In genomic region chr17:60481604-60482003, GRCh38 we compare ENCODE assay signal across 24 cellular contexts. TPM values are rescaled to one million over a fixed set of nuclear protein-coding genes. Genes with fewer than 3 reads are reported as not detected.
DNase-seq lines count a peak whose midpoint lies in the region; ATAC-seq and TF ChIP-seq lines count a peak whose summit lies in the region.
"Had no signal": no experiment of that assay in that cellular context is flagged by ENCODE, and none has a peak within 500 bp of the region (broad histone marks: within the 10 kb centered on the region; RNA-seq: fewer than 3 reads in every experiment).

No MANE protein-coding gene starts in this region.

- DNase-seq in Ammon's horn (ENCODE audit: low spot score): peak; percentile 75
- DNase-seq in putamen (ENCODE audit: low spot score): peak; percentile 83
- DNase-seq in stimulated activated naive CD8-positive, alpha-beta T cell treated with anti-CD3 and anti-CD28 coated beads, Interleukin-15, amount 100 ng/mL, for 72 hours: no peak
- no peak for DNase-seq in activated CD8-positive, alpha-beta T cell treated with anti-CD3 and anti-CD28 coated beads for 36 hours
- no peak for DNase-seq in HFFc6
- DNase-seq in activated CD4-positive, alpha-beta T cell treated with anti-CD3 and anti-CD28 coated beads, Interleukin-2, amount 50 U/mL, for 48 hours: no peak
- DNase-seq: Calu3; CD8-positive, alpha-beta T cell; DMS153; H9; Karpas-422; MV-4-11; NCI-H1105 treated with DMSO at 0.1 percent for 48 hours; NCI-H1694 treated with DMSO at 0.1 percent for 48 hours; NCI-H2081 treated with DMSO at 0.1 percent for 48 hours; NCI-H2171 treated with DMSO at 0.1 percent for 48 hours; NCI-H524 treated with DMSO at 0.1 percent for 48 hours; NCI-H82 had no signal

- intact Hi-C loops in activated CD8-positive, alpha-beta T cell treated with anti-CD3 and anti-CD28 coated beads for 36 hours (cut with micrococcal nuclease): no loop called here

- CTCF ChIA-PET in activated CD8-positive, alpha-beta T cell treated with anti-CD3 and anti-CD28 coated beads for 36 hours (lab: Charles Lee): no interaction called here

- TF ChIP-seq CTCF in activated CD8-positive, alpha-beta T cell treated with anti-CD3 and anti-CD28 coated beads for 36 hours (IDR thresholded peaks at IDR 0.05): no peak
- no peak for TF ChIP-seq CTCF in HFFc6 (IDR thresholded peaks at IDR 0.05)

- no peak overlapping the region for H3K27ac Mint-ChIP-seq in stimulated activated naive CD8-positive, alpha-beta T cell treated with anti-CD3 and anti-CD28 coated beads, Interleukin-15, amount 100 ng/mL, for 72 hours
- H3K27ac Mint-ChIP-seq in activated CD8-positive, alpha-beta T cell treated with anti-CD3 and anti-CD28 coated beads for 36 hours: no peak overlapping the region
- no peak overlapping the region for H3K27ac Mint-ChIP-seq in HFFc6
- H3K27ac Mint-ChIP-seq: CD8-positive, alpha-beta T cell had no signal

- H3K36me3 Mint-ChIP-seq in activated CD8-positive, alpha-beta T cell treated with anti-CD3 and anti-CD28 coated beads for 36 hours (ENCODE audit: low read depth): peaks cover 15% of the 10 kb centered on the region
- peaks cover 46% of the 10 kb centered on the region for H3K36me3 Mint-ChIP-seq in HFFc6 (ENCODE audit: low read depth)

- ATAC-seq in stimulated activated naive CD8-positive, alpha-beta T cell treated with anti-CD3 and anti-CD28 coated beads, Interleukin-15, amount 100 ng/mL, for 72 hours: no peak
- ATAC-seq in activated CD8-positive, alpha-beta T cell treated with anti-CD3 and anti-CD28 coated beads for 36 hours: no peak
- ATAC-seq: CD8-positive, alpha-beta T cell; Panc1 had no signal

- peaks cover 13 to 18% of the 10 kb centered on the region in 2 donors for H3K9me3 Mint-ChIP-seq in stimulated activated naive CD8-positive, alpha-beta T cell treated with anti-CD3 and anti-CD28 coated beads, Interleukin-15, amount 100 ng/mL, for 72 hours
- peaks cover 5% of the 10 kb centered on the region for H3K9me3 Mint-ChIP-seq in activated CD8-positive, alpha-beta T cell treated with anti-CD3 and anti-CD28 coated beads for 36 hours
- peaks cover 26% of the 10 kb centered on the region for H3K9me3 Mint-ChIP-seq in HFFc6
- H3K9me3 Mint-ChIP-seq: CD8-positive, alpha-beta T cell had no signal

- H3K4me1 Mint-ChIP-seq in stimulated activated naive CD8-positive, alpha-beta T cell treated with anti-CD3 and anti-CD28 coated beads, Interleukin-15, amount 100 ng/mL, for 72 hours: no peaks in the 10 kb centered on the region
- H3K4me1 Mint-ChIP-seq in activated CD8-positive, alpha-beta T cell treated with anti-CD3 and anti-CD28 coated beads for 36 hours (ENCODE audit: low read depth): no peaks in the 10 kb centered on the region
- no peaks in the 10 kb centered on the region; the same call in 1 of the 2 replicates for H3K4me1 Mint-ChIP-seq in HFFc6 (ENCODE audit: low read depth)
- H3K4me1 Mint-ChIP-seq: H9 had no signal

- POLR2A ChIA-PET in activated CD8-positive, alpha-beta T cell treated with anti-CD3 and anti-CD28 coated beads for 36 hours (lab: Charles Lee): no interaction called here

- H3K27me3 ChIP-seq in layer of hippocampus (ENCODE audit: control insufficient read depth, insufficient read depth, low read length): no peaks in the 10 kb centered on the region

- H3K4me3 Mint-ChIP-seq in stimulated activated naive CD8-positive, alpha-beta T cell treated with anti-CD3 and anti-CD28 coated beads, Interleukin-15, amount 100 ng/mL, for 72 hours: no peak overlapping the region
- H3K4me3 Mint-ChIP-seq in activated CD8-positive, alpha-beta T cell treated with anti-CD3 and anti-CD28 coated beads for 36 hours: no peak overlapping the region
- no peak overlapping the region for H3K4me3 Mint-ChIP-seq in HFFc6
- H3K4me3 Mint-ChIP-seq: CD8-positive, alpha-beta T cell; H9 had no signal

- no peaks in the 10 kb centered on the region for H3K27me3 Mint-ChIP-seq in stimulated activated naive CD8-positive, alpha-beta T cell treated with anti-CD3 and anti-CD28 coated beads, Interleukin-15, amount 100 ng/mL, for 72 hours
- no peaks in the 10 kb centered on the region for H3K27me3 Mint-ChIP-seq in activated CD8-positive, alpha-beta T cell treated with anti-CD3 and anti-CD28 coated beads for 36 hours
- H3K27me3 Mint-ChIP-seq in HFFc6 (ENCODE audit: insufficient read depth): no peaks in the 10 kb centered on the region; the same call in 1 of the 2 replicates

- H3K27ac ChIP-seq in cingulate gyrus (ENCODE audit: low read depth, low read length): peak overlapping the region; percentile 82
- peak overlapping the region; percentile 81 for H3K27ac ChIP-seq in layer of hippocampus (ENCODE audit: low read depth, low read length)
- H3K27ac ChIP-seq: 22Rv1 had no signal

RNA-seq across cellular contexts. Expression of gene APPBP2, which starts 44.4 kb away (rescaled TPM):
- total RNA-seq in activated CD8-positive, alpha-beta T cell treated with anti-CD3 and anti-CD28 coated beads for 36 hours: 10 to 100 TPM; 22.5 to 22.8 TPM
- total RNA-seq in HFFc6 (2021; fragmentation: NEBNext Ultra II Directional; extraction: Animal tissue kit (Norgen Biotek cat#: 25700)): 10 to 100 TPM; 51.5 to 65.9 (median 58.8) TPM

RNA-seq across cellular contexts. Expression of gene CHCT1, which starts 59.3 kb away (rescaled TPM):
- not detected for total RNA-seq in activated CD8-positive, alpha-beta T cell treated with anti-CD3 and anti-CD28 coated beads for 36 hours
- total RNA-seq in HFFc6 (2021; fragmentation: NEBNext Ultra II Directional; extraction: Animal tissue kit (Norgen Biotek cat#: 25700)): not detected
- total RNA-seq: Calu3; CD8-positive, alpha-beta T cell; G401; H9; M059J had no signal

Comparison
In these comparisons a context has a peak if more than half of its experiments do, and no peak if none do; other contexts are left out.
1. DNase-seq: peak in Ammon's horn (single experiment) and putamen (single experiment); none in stimulated activated naive CD8-positive, alpha-beta T cell treated with anti-CD3 and anti-CD28 coated beads, Interleukin-15, amount 100 ng/mL, for 72 hours (0 of 2), activated CD8-positive, alpha-beta T cell treated with anti-CD3 and anti-CD28 coated beads for 36 hours (single experiment), HFFc6 (single experiment) and activated CD4-positive, alpha-beta T cell treated with anti-CD3 and anti-CD28 coated beads, Interleukin-2, amount 50 U/mL, for 48 hours (0 of 2).